In genomic region chr6:43455034-43455747, GRCh38 we compare ENCODE assay signal across 8 cellular contexts. TPM values are rescaled to one million over a fixed set of nuclear protein-coding genes. Genes with fewer than 3 reads are reported as not detected.
DNase-seq lines count a peak whose midpoint lies in the region; ATAC-seq and TF ChIP-seq lines count a peak whose summit lies in the region.

Gene DLK2 (minus strand): TSS chr6:43455548. CDS start chr6:43454825, 723 bp downstream.

- H3K27ac ChIP-seq in HUES48 (ENCODE audit: low read depth, low read length) (no peak within 1 kb of the TSS), transverse colon (peak within 1 kb of the TSS in 1 of 4 donors; percentile 9)

- peaks cover 9% of the 10 kb centered on the region for H3K27me3 Mint-ChIP-seq in endothelial cell (ENCODE audit: unreplicated experiment)
- H3K27me3 Mint-ChIP-seq in naive B cell = peaks cover 0 to 7% (median 5%) of the 10 kb centered on the region in 3 donors

- peaks cover 36% of the 10 kb centered on the region for H3K27me3 ChIP-seq in HUES48 (ENCODE audit: control insufficient read depth, insufficient read depth, low read length)
- peaks cover 54% of the 10 kb centered on the region for H3K27me3 ChIP-seq in transverse colon

- 0 out of 2 replicates have a peak, but pooled peaks cover 2% of the 10 kb centered on the region for H3K4me1 ChIP-seq in HUES48 (ENCODE audit: control insufficient read depth, insufficient read depth, low read length)
- H3K4me1 ChIP-seq in transverse colon = peaks cover 0 to 19% (median 17%) of the 10 kb centered on the region in 4 donors

- DNase-seq in DMS53 treated with DMSO at 0.1 percent for 48 hours (lab: John Stamatoyannopoulos, UW; ENCODE audit: unreplicated experiment) (peak; percentile 20), endothelial cell (ENCODE audit: low spot score) (peak; percentile 24), naive B cell (peak; percentile 24), transverse colon (peak; percentile 11), DMS153 treated with DMSO at 0.1 percent for 48 hours (lab: John Stamatoyannopoulos, UW; ENCODE audit: unreplicated experiment) (no peak), SKM-1 (lab: John Stamatoyannopoulos, UW; ENCODE audit: unreplicated experiment) (no peak)
- DNase-seq in activated CD4-positive, alpha-beta T cell treated with anti-CD3 and anti-CD28 coated beads, Interleukin-2, amount 50 U/mL, for 4 hours = peak; percentile 22 to 23

- intact Hi-C loops in transverse colon (cut with DNase I; ENCODE audit: low total_unique reads) = no loop called here

- H3K9ac ChIP-seq in HUES48 (ENCODE audit: low read depth, low read length) = no peak within 1 kb of the TSS

- H3K9me3 ChIP-seq in HUES48 (ENCODE audit: control insufficient read depth, insufficient read depth, low read length) (no peaks in the 10 kb centered on the region), transverse colon (no peaks in the 10 kb centered on the region)

- no peak for TF ChIP-seq EP300 in transverse colon (IDR thresholded peaks at IDR 0.05; ENCODE audit: low read depth)

- in situ Hi-C loops in transverse colon (cut with MboI; ENCODE audit: low pct_ligation_motif_present in 1 of 4, low pct_unique_long_range_greater_than_20kb in 1 of 4, low sequenced_read_pairs in 3 of 4) = no loop called here

- H3K9me3 Mint-ChIP-seq in endothelial cell (ENCODE audit: unreplicated experiment) (no peaks in the 10 kb centered on the region), naive B cell (no peaks in the 10 kb centered on the region)

- TF ChIP-seq POLR2A in transverse colon (IDR thresholded peaks at IDR 0.05) = no peak

- peaks cover 21% of the 10 kb centered on the region for H3K36me3 Mint-ChIP-seq in endothelial cell (ENCODE audit: low read depth, unreplicated experiment)
- H3K36me3 Mint-ChIP-seq in naive B cell = no peaks in the 10 kb centered on the region

- H3K27ac Mint-ChIP-seq in endothelial cell (ENCODE audit: unreplicated experiment) (peak within 1 kb of the TSS; percentile 32), naive B cell (peak within 1 kb of the TSS; percentile 60 to 97 (median 86))

- H3K4me3 ChIP-seq in HUES48 (ENCODE audit: low read depth, low read length) (peak within 1 kb of the TSS; percentile 56), transverse colon (peak within 1 kb of the TSS; percentile 26 to 69 (median 47))

- ATAC-seq in naive B cell (ENCODE audit: low read depth in 2 of 2) = peak; percentile 60 to 66

- no peak for TF ChIP-seq CTCF in endothelial cell (IDR thresholded peaks at IDR 0.05; ENCODE audit: unreplicated experiment)
- no peak for TF ChIP-seq CTCF in transverse colon (IDR thresholded peaks at IDR 0.05)

- 0% methylated on average over 42 of the region's 91 CpGs; no CpG with 5 or more reads in 1 of the 2 donors for WGBS in transverse colon (ENCODE audit: low coverage in 1 of 2), 2 donors

- H3K36me3 ChIP-seq in HUES48 (ENCODE audit: control insufficient read depth, insufficient read depth, low read length) = peaks cover 12% of the 10 kb centered on the region
- peaks cover 0 to 3% (median under 1%) of the 10 kb centered on the region in 4 donors for H3K36me3 ChIP-seq in transverse colon

- H3K4me3 Mint-ChIP-seq in endothelial cell (ENCODE audit: unreplicated experiment) = peak within 1 kb of the TSS; percentile 89
- H3K4me3 Mint-ChIP-seq in naive B cell = peak within 1 kb of the TSS; percentile 81 to 93 (median 90)

- H3K4me1 Mint-ChIP-seq in endothelial cell (ENCODE audit: unreplicated experiment) (peaks cover 9% of the 10 kb centered on the region), naive B cell (peaks cover 20 to 30% (median 21%) of the 10 kb centered on the region in 3 donors)

RNA-seq across cellular contexts. Expression of gene DLK2, which starts in this region (rescaled TPM):
- total RNA-seq in endothelial cell (ENCODE audit: unreplicated experiment) (0.18 TPM), transverse colon (1 to 10 TPM in 1 of 4 donors, under 1 TPM in 1, not detected in 2; 0.95 to 1.1 TPM)
- under 1 TPM in 4 of 6 donors, not detected in 2; 0.34 to 0.39 (median 0.39) TPM for polyA plus RNA-seq in naive B cell (ENCODE audit: low read depth in 6 of 6)

Comparison
In these comparisons a context has a peak if more than half of its experiments do, and no peak if none do; other contexts are left out.
1. Peak in DNase-seq in endothelial cell; RNA of the gene not detected or under 1 TPM.
2. Peak in DNase-seq and ATAC-seq in naive B cell; RNA of the gene not detected or under 1 TPM.
3. DNase-seq: peak in DMS53 treated with DMSO at 0.1 percent for 48 hours (single experiment), activated CD4-positive, alpha-beta T cell treated with anti-CD3 and anti-CD28 coated beads, Interleukin-2, amount 50 U/mL, for 4 hours (2 of 2) and transverse colon (single experiment); none in DMS153 treated with DMSO at 0.1 percent for 48 hours (single experiment) and SKM-1 (single experiment).